22 cellular contexts compared by ENCODE assay signal in genomic region chr14:105935384-105935783, GRCh38.
"Had no signal": no experiment of that assay in that cellular context is flagged by ENCODE, and none has a peak within 500 bp of the region (broad histone marks: within the 10 kb centered on the region; RNA-seq: fewer than 3 reads in every experiment).

No MANE protein-coding gene starts in this region.

- H3K27me3 ChIP-seq: breast epithelium, ovary, right lobe of liver, tibial artery had no signal

- DNase-seq: activated CD4-positive, alpha-beta T cell treated with anti-CD3 and anti-CD28 coated beads for 48 hours; activated CD4-positive, alpha-beta T cell treated with anti-CD3 and anti-CD28 coated beads, Interleukin-2, amount 50 U/mL, for 48 hours; activated effector memory CD4-positive, alpha-beta T cell treated with Interleukin-2 at 50 U/mL for 16 hours; activated naive CD4-positive, alpha-beta T cell treated with anti-CD3 and anti-CD28 coated beads, Interleukin-2, amount 50 U/mL, for 16 hours; effector CD8-positive, alpha-beta T cell; left ventricle myocardium inferior; naive B cell; ovary; small intestine; stimulated activated naive CD4-positive, alpha-beta T cell; SW 1271; T-helper 9 cell; tibial artery; upper lobe of right lung; WERI-Rb-1 had no signal

- H3K36me3 ChIP-seq: breast epithelium, left ventricle myocardium inferior, ovary, right lobe of liver, suprapubic skin, tibial artery, upper lobe of right lung, WERI-Rb-1 had no signal

- H3K36me3 Mint-ChIP-seq: naive B cell had no signal

- H3K27ac Mint-ChIP-seq: progenitor cell of endocrine pancreas; T-helper 1 cell treated with Interleukin-12 subunit alpha and Interleukin-12 subunit beta and Interleukin-4 antibody, amounts not matched to agents 30 μg/mL and 1 μg/mL, for 36 hours had no signal

- H3K4me3 Mint-ChIP-seq: central memory CD8-positive, alpha-beta T cell; naive B cell; T-helper 1 cell treated with Interleukin-12 subunit alpha and Interleukin-12 subunit beta and Interleukin-4 antibody, amounts not matched to agents 30 μg/mL and 1 μg/mL, for 36 hours had no signal

- H3K27ac ChIP-seq: breast epithelium, left ventricle myocardium inferior, ovary, right lobe of liver, suprapubic skin, tibial artery, upper lobe of right lung, WERI-Rb-1 had no signal

- H3K9me3 ChIP-seq: ovary, right lobe of liver, upper lobe of right lung had no signal

- H3K4me3 ChIP-seq: breast epithelium, left ventricle myocardium inferior, ovary, right lobe of liver, suprapubic skin, tibial artery, upper lobe of right lung had no signal

- H3K27me3 Mint-ChIP-seq: naive B cell, progenitor cell of endocrine pancreas had no signal

- ATAC-seq: activated CD4-positive, CD25-positive, alpha-beta regulatory T cell treated with anti-CD3 and anti-CD28 coated beads, Interleukin-2, amount 50 U/mL, for 24 hours; right lobe of liver; upper lobe of right lung had no signal

- H3K4me1 ChIP-seq: breast epithelium, left ventricle myocardium inferior, right lobe of liver, suprapubic skin, tibial artery, upper lobe of right lung had no signal
